Comparison of ENCODE assay signal across 8 cellular contexts in genomic region chr10:12194752-12195271, GRCh38. TPM values are rescaled to one million over a fixed set of nuclear protein-coding genes. Genes with fewer than 3 reads are reported as not detected.
DNase-seq lines count a peak whose midpoint lies in the region; ATAC-seq and TF ChIP-seq lines count a peak whose summit lies in the region.

No MANE protein-coding gene starts in this region.

- no peak for TF ChIP-seq CTCF in WI38 (IDR thresholded peaks at IDR 0.05; ENCODE audit: low read depth, low read length)
- TF ChIP-seq CTCF in lower lobe of right lung (IDR thresholded peaks at IDR 0.05): no peak

- DNase-seq in NCI-H345 (lab: John Stamatoyannopoulos, UW) (peak; percentile 2), NCI-H345 treated with DMSO at 0.1 percent for 48 hours (lab: John Stamatoyannopoulos, UW; ENCODE audit: unreplicated experiment) (no peak), lower lobe of right lung (peak; percentile 82), GDM1 (lab: John Stamatoyannopoulos, UW) (no peak), NCI-H1694 (lab: John Stamatoyannopoulos, UW) (no peak)
- peak; percentile 8 for DNase-seq in stimulated activated naive CD4-positive, alpha-beta T cell treated with Interleukin-2 at 50 U/mL for 16 hours (lab: John Stamatoyannopoulos, UW)

- intact Hi-C loops in lower lobe of right lung (cut with DNase I): no loop called here

- H3K9me3 ChIP-seq in duodenal mucosa (ENCODE audit: control insufficient read depth in 1 of 2, low read length in 2 of 2) (no peaks in the 10 kb centered on the region), lower lobe of right lung (no peaks in the 10 kb centered on the region)

- peak; percentile 75 to 79 for ATAC-seq in lower lobe of right lung

- H3K27me3 ChIP-seq in duodenal mucosa (ENCODE audit: control insufficient read depth in 1 of 2, insufficient read depth in 2 of 2, low read length in 2 of 2) (no peaks in the 10 kb centered on the region), lower lobe of right lung (ENCODE audit: low read depth) (no peaks in the 10 kb centered on the region)

- H3K27ac ChIP-seq in duodenal mucosa (ENCODE audit: low read depth, low read length): no peak overlapping the region
- peak overlapping the region; percentile 91 for H3K27ac ChIP-seq in lower lobe of right lung

- H3K36me3 ChIP-seq in duodenal mucosa (ENCODE audit: control insufficient read depth in 1 of 2, insufficient read depth in 2 of 2, low read length in 2 of 2) (peaks cover 4 to 14% of the 10 kb centered on the region in 2 donors), lower lobe of right lung (peaks cover 11% of the 10 kb centered on the region)

- H3K9ac ChIP-seq in duodenal mucosa (ENCODE audit: low read depth in 1 of 2, low read length in 2 of 2): peak overlapping the region; percentile 69 to 73

- H3K4me1 ChIP-seq in duodenal mucosa (ENCODE audit: control insufficient read depth in 1 of 2, insufficient read depth in 2 of 2, low read length in 2 of 2): peaks cover 8 to 21% of the 10 kb centered on the region in 2 donors
- peaks cover 47% of the 10 kb centered on the region for H3K4me1 ChIP-seq in lower lobe of right lung

- H3K4me3 ChIP-seq in WI38 (ENCODE audit: low read depth, low read length) (peak overlapping the region; percentile 85), duodenal mucosa (ENCODE audit: low read depth in 1 of 2, low read length in 2 of 2) (peak overlapping the region; percentile 96 to 98), lower lobe of right lung (peak overlapping the region; percentile 88)

RNA-seq across cellular contexts. Expression of gene NUDT5, which starts 0.9 kb away (rescaled TPM):
- 43.3 TPM for total RNA-seq in lower lobe of right lung

RNA-seq across cellular contexts. Expression of gene CDC123, which starts 1.2 kb away (rescaled TPM):
- 43.7 TPM for total RNA-seq in lower lobe of right lung

Comparison
In these comparisons a context has a peak if more than half of its experiments do, and no peak if none do; other contexts are left out.
1. DNase-seq: peak in NCI-H345 (single experiment), lower lobe of right lung (single experiment) and stimulated activated naive CD4-positive, alpha-beta T cell treated with Interleukin-2 at 50 U/mL for 16 hours (single experiment); none in NCI-H345 treated with DMSO at 0.1 percent for 48 hours (single experiment), GDM1 (single experiment) and NCI-H1694 (single experiment).
2. Peak in every context shown above with its lines, with median percentiles within 50 percentile points of each other: H3K4me3 ChIP-seq.